In the genomic region with DNA sequence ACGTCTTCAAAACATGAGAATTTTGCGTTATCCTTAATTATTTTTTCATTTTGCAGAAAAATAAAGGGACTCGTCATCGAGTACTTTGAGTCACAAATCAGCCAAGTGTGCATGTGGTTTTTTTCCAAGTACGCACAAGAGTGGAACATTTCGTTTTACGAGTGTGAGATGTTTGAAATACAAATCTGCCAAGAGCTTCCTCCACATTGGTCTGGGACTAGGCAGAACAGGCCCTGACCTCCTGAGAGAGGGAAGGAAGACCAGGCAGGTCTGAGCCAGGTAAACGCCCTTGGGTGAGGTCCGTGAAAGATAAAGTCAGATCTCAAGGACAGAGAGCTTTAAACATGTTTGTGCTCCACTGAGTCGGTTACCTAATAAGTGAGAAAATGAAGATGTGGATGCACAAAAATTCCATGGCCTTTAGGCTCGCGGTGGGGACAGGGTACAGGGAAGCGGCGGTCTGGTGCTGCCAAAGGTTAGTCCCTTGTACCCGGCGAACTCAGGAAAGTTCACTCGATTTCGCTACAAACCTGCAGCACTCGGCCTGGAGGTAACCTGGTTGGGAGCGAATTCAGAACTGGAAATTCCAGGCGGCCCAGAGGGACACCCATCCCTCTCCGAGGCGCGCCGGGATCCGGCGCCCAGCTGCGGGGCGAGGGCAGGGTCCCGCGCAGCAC, we compare ENCODE assay signal across 8 cellular contexts. TPM values are rescaled to one million over a fixed set of nuclear protein-coding genes. Genes with fewer than 3 reads are reported as not detected.
DNase-seq lines count a peak whose midpoint lies in the region; ATAC-seq, FAIRE-seq and TF ChIP-seq lines count a peak whose summit lies in the region.

No MANE protein-coding gene starts in this region.

- peak overlapping the region; percentile 35; the same call in 1 of the 2 replicates for H2BK12ac ChIP-seq in H1 (ENCODE audit: low read depth, low read length)

- H2BK5ac ChIP-seq in H1 (ENCODE audit: low read depth, low read length): peak overlapping the region; percentile 88

- H4K91ac ChIP-seq in H1 (replicated peaks; ENCODE audit: insufficient read length, low read length): no peak overlapping the region

- no peak for TF ChIP-seq RAD21 in H1 (IDR thresholded peaks at IDR 0.05 in 1 of 2, conservative IDR thresholded peaks at IDR 0.05 in 1 of 2; ENCODE audit: low read depth in 2 of 2, low read length in 2 of 2)

- no peak for FAIRE-seq in H1 (lab: Jason Lieb, UNC)

- H3K56ac ChIP-seq in H1 (replicated peaks; ENCODE audit: insufficient read length, low read depth, low read length): no peak overlapping the region

- BruUV-seq in Panc1 (replicated peaks; lab: Mats Ljungman, UMichigan): no TSS peak

- H2BK15ac ChIP-seq in H1 (ENCODE audit: low read length): peak overlapping the region; percentile 36; the same call in 1 of the 2 replicates

- no peaks in the 10 kb centered on the region for H3K79me1 ChIP-seq in H1 (ENCODE audit: low read depth, low read length)

- TF ChIP-seq CTCF in Panc1 (IDR thresholded peaks at IDR 0.05): no peak
- TF ChIP-seq CTCF in H1 (IDR thresholded peaks at IDR 0.05; ENCODE audit: control extremely low read depth in 1 of 3, insufficient read depth in 1 of 3, low read depth in 1 of 3, low read length in 3 of 3): no peak

- H3K4me2 ChIP-seq in GM23248 (ENCODE audit: unreplicated experiment): peak overlapping the region; percentile 83
- H3K4me2 ChIP-seq in H1 (ENCODE audit: insufficient read depth in 1 of 2, low read depth in 2 of 2, low read length in 2 of 2): peak overlapping the region; percentile 74 to 86

- 16 to 17% methylated on average over 23 to 29 of the region's 31 CpGs for WGBS in GM23248 (ENCODE audit: low coverage in 1 of 2, low lambda C conversion rate in 2 of 2, missing lambda C conversion rate in 2 of 2), 2 experiments
- WGBS in H1 (ENCODE audit: extremely low coverage in 1 of 2, insufficient coverage in 1 of 2, insufficient read length in 1 of 2, insufficient replicate concordance in 2 of 2, low coverage in 1 of 2, low lambda C conversion rate in 2 of 2, missing lambda C conversion rate in 1 of 2), 2 experiments: 35% methylated on average over 20 of the region's 31 CpGs; no CpG with 5 or more reads in 1 of the 2 experiments

- H3K27me3 ChIP-seq in GM23248 (replicated peaks; ENCODE audit: insufficient read depth) (no peaks in the 10 kb centered on the region), Panc1 (ENCODE audit: control insufficient read depth, insufficient read depth, low read length) (no peaks in the 10 kb centered on the region), H1 (replicated peaks in 1 of 4; ENCODE audit: control insufficient read depth in 3 of 4, extremely low read depth in 1 of 4, insufficient read depth in 3 of 4, low read length in 3 of 4) (peaks cover 0 to 8% (median 3%) of the 10 kb centered on the region in 4 experiments; a peak in 3 of 7 replicates), mucosa of rectum (ENCODE audit: control insufficient read depth in 2 of 2, insufficient read depth in 2 of 2, low read length in 2 of 2) (no peaks in the 10 kb centered on the region)

- H4K5ac ChIP-seq in H1 (ENCODE audit: insufficient read length, low read depth, low read length): no peak overlapping the region

- no peak overlapping the region for H4K8ac ChIP-seq in H1 (ENCODE audit: extremely low read depth, insufficient read depth, low read length)

- peaks cover 4% of the 10 kb centered on the region; the same call in 1 of the 2 replicates for H3K23me2 ChIP-seq in H1 (ENCODE audit: low read depth, low read length)

- peak; percentile 75 for ATAC-seq in Panc1

- TF ChIP-seq EP300 in H1 (IDR thresholded peaks at IDR 0.05; ENCODE audit: borderline replicate concordance in 1 of 2, low read depth in 2 of 2, low read length in 2 of 2): no peak

- H2AFZ ChIP-seq in GM23248 (peak overlapping the region; percentile 93), H1 (ENCODE audit: low read length) (peak overlapping the region; percentile 87)

- no peak overlapping the region for H3K23ac ChIP-seq in H1 (ENCODE audit: insufficient read length)

- no peaks in the 10 kb centered on the region for H3K9me2 ChIP-seq in GM23248 (ENCODE audit: insufficient read depth)

- H3K4me1 ChIP-seq in GM23248 (ENCODE audit: insufficient read depth) (peaks cover 25% of the 10 kb centered on the region), Panc1 (ENCODE audit: control insufficient read depth, insufficient read depth, low read length) (peaks cover 31% of the 10 kb centered on the region), H1 (replicated peaks in 1 of 4; ENCODE audit: control insufficient read depth in 3 of 4, insufficient read depth in 4 of 4, low read length in 3 of 4) (peaks cover 4 to 9% (median 6%) of the 10 kb centered on the region in 4 experiments; a peak in 6 of 7 replicates), mucosa of rectum (ENCODE audit: control insufficient read depth in 2 of 2, insufficient read depth in 2 of 2, low read length in 2 of 2) (peaks cover 11 to 20% of the 10 kb centered on the region in 2 donors)

- no peak for TF ChIP-seq POLR2A in H1 (IDR thresholded peaks at IDR 0.05; ENCODE audit: control extremely low read depth in 1 of 2, low read depth in 2 of 2, low read length in 2 of 2)

- H3K18ac ChIP-seq in H1 (ENCODE audit: extremely low read depth, low read length): peak overlapping the region; percentile 34

- H3K4ac ChIP-seq in H1 (replicated peaks; ENCODE audit: insufficient read length, low read depth, low read length): no peak overlapping the region

- in situ Hi-C loops in GM23248 (cut with MboI): no loop called here
- in situ Hi-C loops in Panc1 (cut with HindIII; ENCODE audit: low pct_unique_long_range_greater_than_20kb, low sequenced_read_pairs): no loop called here

- H2BK120ac ChIP-seq in H1 (replicated peaks; ENCODE audit: low read depth, low read length): no peak overlapping the region

- DNase-seq in ELR (ENCODE audit: low read depth): peak; percentile 16
- DNase-seq in GM23248: peak; percentile 33
- DNase-seq in Panc1 (ENCODE audit: low read depth, low spot score): no peak
- peak in 1 of 2 experiments; percentile 71 for DNase-seq in H1 (ENCODE audit: low read depth in 1 of 2, low spot score in 2 of 2)
- no peak for DNase-seq in dedifferentiated amniotic fluid mesenchymal stem cell (ENCODE audit: extremely low spot score)
- DNase-seq in HT-29 (ENCODE audit: low spot score): no peak
- DNase-seq in activated CD8-positive, alpha-beta memory T cell treated with anti-CD3 and anti-CD28 coated beads for 24 hours: no peak

- CTCF ChIA-PET in Panc1 (lab: Charles Lee): interaction anchor here (0.6 to 1.4 kb wide), 3 partner anchors 106 to 294 kb away, joined by 3 to 6 read pairs (median 3); no protein-coding TSS in a partner anchor
- CTCF ChIA-PET in H1 (lab: Charles Lee; ENCODE audit: partially characterized antibody): interaction anchor here (1.1 to 2.8 kb wide), 3 partner anchors 9 to 105 kb away, joined by 3 to 8 read pairs (median 4); no protein-coding TSS in a partner anchor

- intact Hi-C loops in Panc1 (cut with micrococcal nuclease; ENCODE audit: unreplicated experiment): loop anchor here (5.0 kb wide), 1 partner anchor 105 kb away; no protein-coding TSS in a partner anchor

- H3K36me3 ChIP-seq in GM23248 (ENCODE audit: low read depth) (no peaks in the 10 kb centered on the region), Panc1 (ENCODE audit: control insufficient read depth, insufficient read depth, low read length) (peaks cover 2% of the 10 kb centered on the region; the same call in 1 of the 2 replicates), H1 (ENCODE audit: control insufficient read depth in 2 of 4, insufficient read depth in 4 of 4, low read length in 3 of 4) (no peaks in the 10 kb centered on the region), mucosa of rectum (ENCODE audit: control insufficient read depth in 2 of 2, insufficient read depth in 2 of 2, low read length in 2 of 2) (no peaks in the 10 kb centered on the region)

- POLR2A ChIA-PET in Panc1 (lab: Charles Lee) (no interaction called here), H1 (lab: Charles Lee; ENCODE audit: partially characterized antibody) (interaction anchor here (0.6 to 2.0 kb wide), 12 partner anchors 9 to 234 kb away, joined by 3 to 6 read pairs (median 4); partner anchors contain the start of genes MED4 and NUDT15)

- H4K20me1 ChIP-seq in GM23248 (ENCODE audit: insufficient read depth) (peaks cover 10% of the 10 kb centered on the region; the same call in 1 of the 2 replicates), H1 (replicated peaks in 1 of 2; ENCODE audit: control insufficient read depth in 1 of 2, insufficient read depth in 2 of 2, low read length in 2 of 2) (peaks cover 0 to 1% of the 10 kb centered on the region in 2 experiments)

- H3K79me2 ChIP-seq in GM23248 (ENCODE audit: insufficient read depth): peaks cover 43% of the 10 kb centered on the region
- H3K79me2 ChIP-seq in H1 (ENCODE audit: control insufficient read depth in 1 of 2, insufficient read depth in 2 of 2, low read length in 2 of 2): peaks cover 0 to 40% of the 10 kb centered on the region in 2 experiments; a peak in 2 of 4 replicates

- peak overlapping the region; percentile 34; the same call in 1 of the 2 replicates for H2BK20ac ChIP-seq in H1 (ENCODE audit: low read length)

- no peaks in the 10 kb centered on the region for H3K9me3 ChIP-seq in GM23248 (ENCODE audit: low read depth)
- H3K9me3 ChIP-seq in Panc1 (ENCODE audit: control insufficient read depth, insufficient read depth, low read depth, low read length): no peaks in the 10 kb centered on the region
- no peaks in the 10 kb centered on the region for H3K9me3 ChIP-seq in H1 (ENCODE audit: insufficient read depth in 2 of 2, low read depth in 1 of 2, low read length in 1 of 2)
- H3K9me3 ChIP-seq in mucosa of rectum (ENCODE audit: control insufficient read depth in 2 of 2, low read length in 2 of 2): no peaks in the 10 kb centered on the region

- H3F3A ChIP-seq in GM23248 (ENCODE audit: insufficient read depth): peaks cover 25% of the 10 kb centered on the region

- no peak overlapping the region for H3K14ac ChIP-seq in H1 (ENCODE audit: insufficient read length)

- peak overlapping the region; percentile 91 for H3K4me3 ChIP-seq in GM23248
- peak overlapping the region; percentile 75 to 86 for H3K4me3 ChIP-seq in Panc1 (ENCODE audit: low read depth in 2 of 2, low read length in 2 of 2)
- H3K4me3 ChIP-seq in H1 (ENCODE audit: extremely low read depth in 1 of 4, insufficient read depth in 2 of 4, low read depth in 3 of 4, low read length in 4 of 4): peak overlapping the region; percentile 84 to 97 (median 94)
- H3K4me3 ChIP-seq in mucosa of rectum (ENCODE audit: low read length in 2 of 2): peak overlapping the region; percentile 97 to 99

- H3K27ac ChIP-seq in GM23248 (no peak overlapping the region), Panc1 (ENCODE audit: low read length) (peak overlapping the region; percentile 73), H1 (ENCODE audit: low read depth, low read length) (no peak overlapping the region), mucosa of rectum (ENCODE audit: low read depth in 2 of 2, low read length in 2 of 2) (peak overlapping the region; percentile 99)

- H3K9ac ChIP-seq in GM23248 (peak overlapping the region; percentile 94), H1 (replicated peaks in 1 of 4; ENCODE audit: extremely low read depth in 1 of 4, low read depth in 3 of 4, low read length in 3 of 4) (peak overlapping the region in 3 of 4 experiments; percentile 63 to 70 (median 68); a peak in 6 of 7 replicates), mucosa of rectum (ENCODE audit: low read depth in 1 of 2, low read length in 2 of 2) (peak overlapping the region; percentile 91 to 94)

- no peak overlapping the region for H2AK5ac ChIP-seq in H1 (ENCODE audit: low read depth, low read length)

RNA-seq across cellular contexts. Expression of gene ITM2B, which starts 0.4 kb away (rescaled TPM):
- 263 and 295 TPM in 2 replicates for total RNA-seq in GM23248 (2014; rRNA removed; shearing (Covaris generic))
- polyA plus RNA-seq in GM23248 (2016; fragmentation: Nextera tagmentation; extraction: Ambion mirVana): 689 and 690 TPM in 2 replicates
- total RNA-seq in Panc1 (2021; ENCODE audit: unreplicated experiment): 156 TPM
- 124 TPM for polyA plus RNA-seq in Panc1 (2012; ENCODE audit: insufficient read length)
- total RNA-seq in H1 (2021; fragmentation: NEBNext Ultra II Directional; extraction: Animal tissue kit (Norgen Biotek cat#: 25700)): 179 and 184 TPM in 2 replicates
- polyA plus RNA-seq in H1 (2011; rRNA removed): 66.9 and 132 TPM in 2 replicates
- 83.2 TPM for polyA plus RNA-seq in H1 (2011; cell fraction: cytosol; rRNA removed)
- 42.4 TPM for polyA plus RNA-seq in H1 (2011; cell fraction: nucleus; rRNA removed)
- 86.9 to 165 TPM (median 103 TPM) in 4 replicates for polyA plus RNA-seq in H1 (2012, experiment 1 of 2)
- 75.5 TPM for polyA plus RNA-seq in H1 (2012, experiment 2 of 2)
- polyA plus RNA-seq in H1 (2013, experiment 1 of 2): 282 TPM
- 330 TPM for polyA plus RNA-seq in H1 (2013, experiment 2 of 2)
- polyA minus RNA-seq in H1 (2011; rRNA and poly(A)+ RNA removed): 48.5 and 71.9 TPM in 2 replicates
- 67.2 TPM for polyA minus RNA-seq in H1 (2011; cell fraction: cytosol; rRNA and poly(A)+ RNA removed)
- polyA minus RNA-seq in H1 (2011; cell fraction: nucleus; rRNA and poly(A)+ RNA removed): 24.7 TPM
- total RNA-seq in HT-29 (2014; rRNA removed; shearing (Covaris generic)): 175 and 177 TPM in 2 replicates

Comparison
In these comparisons a context has a peak if more than half of its experiments do, and no peak if none do; other contexts are left out.
1. DNase-seq: peak in ELR (single experiment) and GM23248 (single experiment); none in Panc1 (single experiment), dedifferentiated amniotic fluid mesenchymal stem cell (single experiment), HT-29 (single experiment) and activated CD8-positive, alpha-beta memory T cell treated with anti-CD3 and anti-CD28 coated beads for 24 hours (single experiment).
2. H3K27ac ChIP-seq: peak in Panc1 (single experiment) and mucosa of rectum (2 of 2); none in GM23248 (single experiment) and H1 (single experiment).
3. Peak in every context shown above with its lines, with median percentiles within 50 percentile points of each other: H3K4me3 ChIP-seq and H3K9ac ChIP-seq.